Comparison of ENCODE assay signal across 18 cellular contexts in the genomic region with DNA sequence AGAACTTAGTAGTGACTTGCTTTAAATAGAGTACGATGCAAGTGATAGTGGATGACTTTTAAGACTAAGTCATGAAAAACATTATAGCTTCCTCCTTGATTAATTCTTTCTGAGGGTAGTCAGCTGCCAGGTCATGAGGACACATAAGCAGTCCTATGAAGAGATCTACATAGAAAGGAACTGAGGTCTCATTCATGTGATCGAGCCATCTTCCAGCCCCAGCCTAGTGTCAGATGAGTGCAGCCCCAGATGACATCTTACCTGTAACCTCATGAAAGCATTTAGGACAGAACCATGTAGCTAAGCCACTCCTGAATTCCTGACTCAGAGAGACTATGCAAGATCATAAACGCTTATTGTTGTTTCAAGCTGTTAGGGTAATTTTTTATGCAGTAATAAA.
"Had no signal": no experiment of that assay in that cellular context is flagged by ENCODE, and none has a peak within 500 bp of the region (broad histone marks: within the 10 kb centered on the region; RNA-seq: fewer than 3 reads in every experiment).

No MANE protein-coding gene starts in this region.

- H3K9ac ChIP-seq: parathyroid adenoma had no signal

- H3K27me3 Mint-ChIP-seq: naive thymus-derived CD4-positive, alpha-beta T cell; stimulated activated naive B cell treated with anti-CD40 and anti-IgM and Interleukin-4, amounts not matched to agents 10 μg/mL and 1 μg/mL and 100 μg/mL, for 72 hours; stimulated activated naive CD8-positive, alpha-beta T cell treated with anti-CD3 and anti-CD28 coated beads, Interleukin-15, amount 100 ng/mL, for 72 hours had no signal

- H2AFZ ChIP-seq: hepatocyte, parathyroid adenoma had no signal

- H3K4me3 ChIP-seq: coronary artery, dorsolateral prefrontal cortex, esophagus muscularis mucosa, hepatocyte, prostate gland, right lobe of liver, spleen, testis, tibial nerve had no signal

- H3K4me3 Mint-ChIP-seq: naive thymus-derived CD4-positive, alpha-beta T cell; nephron progenitor cell; stimulated activated naive B cell treated with anti-CD40 and anti-IgM and Interleukin-4, amounts not matched to agents 10 μg/mL and 1 μg/mL and 100 μg/mL, for 72 hours; stimulated activated naive CD8-positive, alpha-beta T cell treated with anti-CD3 and anti-CD28 coated beads, Interleukin-15, amount 100 ng/mL, for 72 hours had no signal

- H3K9me3 ChIP-seq: prostate gland, right lobe of liver, testis had no signal

- H3K4me2 ChIP-seq: hepatocyte had no signal

- ATAC-seq: naive thymus-derived CD4-positive, alpha-beta T cell; right lobe of liver; stimulated activated naive B cell treated with anti-CD40 and anti-IgM and Interleukin-4, amounts not matched to agents 10 μg/mL and 1 μg/mL and 100 μg/mL, for 72 hours; stimulated activated naive CD8-positive, alpha-beta T cell treated with anti-CD3 and anti-CD28 coated beads, Interleukin-15, amount 100 ng/mL, for 72 hours had no signal

- H3K27me3 ChIP-seq: dorsolateral prefrontal cortex, esophagus muscularis mucosa, hepatocyte, right lobe of liver, spleen, testis, tibial nerve had no signal

- DNase-seq: dorsolateral prefrontal cortex; effector CD8-positive, alpha-beta T cell; head of caudate nucleus; naive thymus-derived CD4-positive, alpha-beta T cell; nephron progenitor cell; right lobe of liver; spleen; stimulated activated CD4-positive, alpha-beta T cell treated with anti-CD3 and anti-CD28 coated beads, Interleukin-2, amount 100 ng/mL, for 24 hours; stimulated activated CD4-positive, alpha-beta T cell treated with anti-CD3 and anti-CD28 coated beads, Interleukin-4, amount 100 ng/mL, for 4 hours; stimulated activated naive B cell treated with anti-CD40 and anti-IgM and Interleukin-4, amounts not matched to agents 10 μg/mL and 1 μg/mL and 100 μg/mL, for 72 hours; stimulated activated naive CD8-positive, alpha-beta T cell treated with anti-CD3 and anti-CD28 coated beads, Interleukin-15, amount 100 ng/mL, for 72 hours; testis had no signal

- H3K27ac ChIP-seq: coronary artery, dorsolateral prefrontal cortex, esophagus muscularis mucosa, hepatocyte, parathyroid adenoma, prostate gland, right lobe of liver, spleen, testis, tibial nerve had no signal

- H3K79me2 ChIP-seq: hepatocyte, parathyroid adenoma had no signal

- H3K4me1 ChIP-seq: esophagus muscularis mucosa, parathyroid adenoma, prostate gland, right lobe of liver, spleen, testis, tibial nerve had no signal

- H3K27ac Mint-ChIP-seq: nephron progenitor cell; stimulated activated naive B cell treated with anti-CD40 and anti-IgM and Interleukin-4, amounts not matched to agents 10 μg/mL and 1 μg/mL and 100 μg/mL, for 72 hours had no signal

- H3K4me1 Mint-ChIP-seq: nephron progenitor cell had no signal

- H3K36me3 ChIP-seq: esophagus muscularis mucosa, prostate gland, right lobe of liver, spleen, tibial nerve had no signal
